Comparison of ENCODE assay signal across 8 cellular contexts in the genomic region with DNA sequence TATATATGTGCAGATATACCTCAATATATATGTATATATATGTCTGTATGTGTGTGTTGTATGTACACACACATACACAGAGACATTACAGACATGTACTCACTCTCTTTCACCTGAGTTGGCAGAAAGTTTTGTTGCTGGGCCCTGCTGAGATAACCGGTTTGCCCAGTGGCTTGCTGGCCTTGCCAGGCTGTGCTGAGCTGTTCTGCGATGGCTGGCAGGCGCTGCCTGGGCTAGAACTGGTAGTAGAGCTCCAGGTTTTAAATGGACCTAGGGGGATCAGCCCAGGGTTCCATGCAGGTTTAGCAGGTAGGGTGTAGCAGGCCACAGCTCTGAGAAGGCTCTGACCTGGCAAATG.
DNase-seq lines count a peak whose midpoint lies in the region; ATAC-seq and TF ChIP-seq lines count a peak whose summit lies in the region.

No MANE protein-coding gene starts in this region.

- ATAC-seq in GM21528 (IDR thresholded peaks at IDR 0.05; ENCODE audit: low FRiP score, unreplicated experiment) (peak; percentile 11), Panc1 (peak; percentile 54; the same call in 1 of the 2 replicates), heart left ventricle (peak; percentile 24 to 54 (median 30)), HG02938 (IDR thresholded peaks at IDR 0.05; ENCODE audit: unreplicated experiment) (no peak), HG02642 (IDR thresholded peaks at IDR 0.05; ENCODE audit: poor library complexity, unreplicated experiment) (no peak), HG03196 (IDR thresholded peaks at IDR 0.05; ENCODE audit: unreplicated experiment) (no peak)

- intact Hi-C loops in Panc1 (cut with micrococcal nuclease; ENCODE audit: unreplicated experiment), result loop anchor here (5.0 kb wide), 1 partner anchor 98 kb away; no protein-coding TSS in a partner anchor
- intact Hi-C loops in heart left ventricle (cut with DNase I), result loop anchor here in 3 of 10 donors (5.0 to 10.0 kb wide), 2 partner anchors 394 to 397 kb away; a partner anchor contains a TSS

- no peak for TF ChIP-seq POLR2A in heart left ventricle (IDR thresholded peaks at IDR 0.05)

- H3K4me1 ChIP-seq in Panc1 (ENCODE audit: control insufficient read depth, insufficient read depth, low read length) (peaks cover 18% of the 10 kb centered on the region), heart left ventricle (peaks cover 10 to 64% (median 51%) of the 10 kb centered on the region in 12 donors), skeletal muscle tissue (ENCODE audit: control insufficient read depth in 3 of 3, insufficient read depth in 3 of 3, low read length in 3 of 3) (peaks cover 53 to 65% (median 58%) of the 10 kb centered on the region in 3 donors)

- no peak for TF ChIP-seq CTCF in Panc1 (IDR thresholded peaks at IDR 0.05)
- TF ChIP-seq CTCF in heart left ventricle (IDR thresholded peaks at IDR 0.05), result no peak

- POLR2A ChIA-PET in Panc1 (lab: Charles Lee), result interaction anchor here (0.7 kb wide), 1 partner anchor 21 kb away, joined by 3 read pairs; no protein-coding TSS in a partner anchor

- H3K27me3 ChIP-seq in Panc1 (ENCODE audit: control insufficient read depth, insufficient read depth, low read length) (no peaks in the 10 kb centered on the region), heart left ventricle (no peaks in the 10 kb centered on the region), skeletal muscle tissue (ENCODE audit: control insufficient read depth in 3 of 3, insufficient read depth in 3 of 3, low read length in 3 of 3) (no peaks in the 10 kb centered on the region)

- peak overlapping the region; percentile 51 to 83 (median 79) for H3K9ac ChIP-seq in skeletal muscle tissue (ENCODE audit: low read depth in 1 of 3, low read length in 3 of 3)

- no peaks in the 10 kb centered on the region for H3K36me3 ChIP-seq in Panc1 (ENCODE audit: control insufficient read depth, insufficient read depth, low read length)
- H3K36me3 ChIP-seq in heart left ventricle, result no peaks in the 10 kb centered on the region
- H3K36me3 ChIP-seq in skeletal muscle tissue (ENCODE audit: control insufficient read depth in 3 of 3, insufficient read depth in 3 of 3, low read length in 3 of 3), result no peaks in the 10 kb centered on the region

- no TSS peak for BruUV-seq in Panc1 (replicated peaks; lab: Mats Ljungman, UMichigan)

- in situ Hi-C loops in Panc1 (cut with HindIII; ENCODE audit: low pct_unique_long_range_greater_than_20kb, low sequenced_read_pairs), result no loop called here

- CTCF ChIA-PET in Panc1 (lab: Charles Lee), result interaction anchor here (1.0 to 1.2 kb wide), 3 partner anchors 100 to 396 kb away, joined by 3 to 4 read pairs (median 3); no protein-coding TSS in a partner anchor

- H3K27ac ChIP-seq in Panc1 (ENCODE audit: low read length), result no peak overlapping the region
- peak overlapping the region in 11 of 12 donors; percentile 81 to 91 (median 84) for H3K27ac ChIP-seq in heart left ventricle
- H3K27ac ChIP-seq in skeletal muscle tissue (ENCODE audit: low read depth, low read length), result peak overlapping the region; percentile 77

- H3K9me3 ChIP-seq in Panc1 (ENCODE audit: control insufficient read depth, insufficient read depth, low read depth, low read length), result no peaks in the 10 kb centered on the region
- no peaks in the 10 kb centered on the region for H3K9me3 ChIP-seq in heart left ventricle
- H3K9me3 ChIP-seq in skeletal muscle tissue (ENCODE audit: control insufficient read depth in 3 of 3, low read length in 3 of 3), result no peaks in the 10 kb centered on the region

- WGBS in heart left ventricle, 4 donors, result 52 to 77% (median 71%) methylated on average over 3 of the region's 3 CpGs

- no peak overlapping the region; a peak in 1 of 4 replicates for H3K4me3 ChIP-seq in Panc1 (ENCODE audit: low read depth in 2 of 2, low read length in 2 of 2)
- H3K4me3 ChIP-seq in heart left ventricle, result no peak overlapping the region
- H3K4me3 ChIP-seq in skeletal muscle tissue (ENCODE audit: low read length in 3 of 3), result peak overlapping the region in 1 of 3 donors; percentile 70

- DNase-seq in Panc1 (ENCODE audit: low read depth, low spot score) (no peak), heart left ventricle (peak in 1 of 5 donors; percentile 51), amygdala (lab: John Stamatoyannopoulos, UW) (no peak)

Comparison
In these comparisons a context has a peak if more than half of its experiments do, and no peak if none do; other contexts are left out.
1. ATAC-seq: peak in GM21528 (single experiment), Panc1 (single experiment) and heart left ventricle (4 of 4); none in HG02938 (single experiment), HG02642 (single experiment) and HG03196 (single experiment).